Comparison of ENCODE assay signal across 1 cellular context in the genomic region with DNA sequence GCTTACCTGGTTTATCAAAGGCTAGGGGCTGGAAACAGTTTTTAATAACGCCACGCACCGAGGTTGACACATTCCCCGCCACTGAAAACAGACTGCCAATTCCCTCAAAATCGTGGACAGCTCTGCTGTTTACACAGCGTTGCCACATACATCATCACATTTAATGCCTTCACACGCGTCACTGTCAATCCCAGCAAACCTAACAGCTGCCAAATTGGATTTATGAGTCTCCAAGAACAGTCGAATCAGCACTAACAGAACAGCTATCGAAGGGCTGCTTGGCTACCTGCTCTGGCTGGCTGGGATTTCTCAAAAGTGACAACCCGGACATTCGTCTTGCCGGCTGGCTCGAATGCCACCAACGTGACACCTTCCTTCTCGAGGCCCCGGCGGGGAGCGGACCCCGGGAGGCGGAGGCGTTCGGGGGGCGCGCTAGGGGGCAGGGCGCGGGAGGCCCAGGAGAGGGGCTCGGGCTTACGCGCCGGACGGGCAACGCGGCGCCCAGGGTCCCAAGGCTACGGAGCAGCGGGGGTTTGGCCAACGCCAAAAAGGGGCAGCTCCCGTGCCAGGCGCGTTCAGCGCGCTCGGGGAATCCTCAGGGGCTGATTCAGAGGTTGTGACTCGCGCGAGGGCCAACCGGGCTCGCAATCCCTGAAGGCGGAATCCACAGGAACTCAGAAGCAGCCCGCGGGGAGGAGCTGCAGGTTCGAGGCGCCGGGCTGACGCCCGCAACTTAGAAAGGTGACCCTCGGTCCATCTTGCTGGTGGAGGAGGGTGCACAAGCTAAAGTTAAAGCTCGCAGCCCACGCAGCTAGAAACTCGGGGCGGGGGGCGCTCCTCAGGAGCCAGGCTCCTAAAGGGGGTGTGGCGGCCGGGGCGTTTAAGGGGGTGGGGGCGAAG.
TF ChIP-seq lines count a peak whose summit lies in the region.

No MANE protein-coding gene starts in this region.

TF ChIP-seq in HepG2, 621 proteins besides CTCF, POLR2A, EP300 and RAD21 (continued from another document and continues in another):
- TF ChIP-seq YY1 (IDR thresholded peaks at IDR 0.05; ENCODE audit: insufficient read depth, insufficient replicate concordance, low read depth, low read length) (no peak), JUND (CRISPR knock-in tag; IDR thresholded peaks at IDR 0.05) (no peak), HCFC1 (IDR thresholded peaks at IDR 0.05; ENCODE audit: low read depth, low read length) (no peak), ELF1 (CRISPR knock-in tag; IDR thresholded peaks at IDR 0.05) (no peak), ZNF564 (CRISPR knock-in tag; IDR thresholded peaks at IDR 0.05) (0 out of 2 replicates have a peak, but pooled peaks have one; percentile 32), ZNF674 (CRISPR knock-in tag; IDR thresholded peaks at IDR 0.05; ENCODE audit: low read depth) (no peak), ZNF430 (CRISPR knock-in tag; IDR thresholded peaks at IDR 0.05) (0 out of 2 replicates have a peak, but pooled peaks have one; percentile 36), NFKBIZ (CRISPR knock-in tag; IDR thresholded peaks at IDR 0.05) (no peak), ZNF556 (CRISPR knock-in tag; IDR thresholded peaks at IDR 0.05; ENCODE audit: borderline replicate concordance) (no peak), MAFF (IDR thresholded peaks at IDR 0.05; ENCODE audit: low read depth, low read length) (peak; percentile 86), SP4 (CRISPR knock-in tag; IDR thresholded peaks at IDR 0.05) (no peak), ZBTB38 (CRISPR knock-in tag; IDR thresholded peaks at IDR 0.05) (peak; percentile 56; the same call in 1 of the 2 replicates), TCF7L2 (IDR thresholded peaks at IDR 0.05; ENCODE audit: low read depth, low read length) (no peak), BRD4 (CRISPR knock-in tag; IDR thresholded peaks at IDR 0.05) (0 out of 2 replicates have a peak, but pooled peaks have one; percentile 43), MATR3 (CRISPR knock-in tag; IDR thresholded peaks at IDR 0.05) (no peak), ATF1 (CRISPR knock-in tag; IDR thresholded peaks at IDR 0.05) (no peak), GABPB1 (CRISPR knock-in tag; IDR thresholded peaks at IDR 0.05) (peak; percentile 49; the same call in 1 of the 2 replicates), HMGA1 (CRISPR knock-in tag; conservative IDR thresholded peaks at IDR 0.05) (no peak), ZNF484 (CRISPR knock-in tag; IDR thresholded peaks at IDR 0.05; ENCODE audit: borderline replicate concordance, low read depth) (no peak), ZNF232 (CRISPR knock-in tag; IDR thresholded peaks at IDR 0.05; ENCODE audit: borderline replicate concordance) (peak; percentile 60; the same call in 1 of the 2 replicates)
- TF ChIP-seq, protein P1, sequence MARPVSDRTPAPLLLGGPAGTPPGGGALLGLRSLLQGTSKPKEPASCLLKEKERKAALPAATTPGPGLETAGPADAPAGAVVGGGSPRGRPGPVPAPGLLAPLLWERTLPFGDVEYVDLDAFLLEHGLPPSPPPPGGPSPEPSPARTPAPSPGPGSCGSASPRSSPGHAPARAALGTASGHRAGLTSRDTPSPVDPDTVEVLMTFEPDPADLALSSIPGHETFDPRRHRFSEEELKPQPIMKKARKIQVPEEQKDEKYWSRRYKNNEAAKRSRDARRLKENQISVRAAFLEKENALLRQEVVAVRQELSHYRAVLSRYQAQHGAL (CRISPR knock-in tag; IDR thresholded peaks at IDR 0.05; ENCODE audit: not compliant biosample characterization): no peak
- TF ChIP-seq, protein P2, sequence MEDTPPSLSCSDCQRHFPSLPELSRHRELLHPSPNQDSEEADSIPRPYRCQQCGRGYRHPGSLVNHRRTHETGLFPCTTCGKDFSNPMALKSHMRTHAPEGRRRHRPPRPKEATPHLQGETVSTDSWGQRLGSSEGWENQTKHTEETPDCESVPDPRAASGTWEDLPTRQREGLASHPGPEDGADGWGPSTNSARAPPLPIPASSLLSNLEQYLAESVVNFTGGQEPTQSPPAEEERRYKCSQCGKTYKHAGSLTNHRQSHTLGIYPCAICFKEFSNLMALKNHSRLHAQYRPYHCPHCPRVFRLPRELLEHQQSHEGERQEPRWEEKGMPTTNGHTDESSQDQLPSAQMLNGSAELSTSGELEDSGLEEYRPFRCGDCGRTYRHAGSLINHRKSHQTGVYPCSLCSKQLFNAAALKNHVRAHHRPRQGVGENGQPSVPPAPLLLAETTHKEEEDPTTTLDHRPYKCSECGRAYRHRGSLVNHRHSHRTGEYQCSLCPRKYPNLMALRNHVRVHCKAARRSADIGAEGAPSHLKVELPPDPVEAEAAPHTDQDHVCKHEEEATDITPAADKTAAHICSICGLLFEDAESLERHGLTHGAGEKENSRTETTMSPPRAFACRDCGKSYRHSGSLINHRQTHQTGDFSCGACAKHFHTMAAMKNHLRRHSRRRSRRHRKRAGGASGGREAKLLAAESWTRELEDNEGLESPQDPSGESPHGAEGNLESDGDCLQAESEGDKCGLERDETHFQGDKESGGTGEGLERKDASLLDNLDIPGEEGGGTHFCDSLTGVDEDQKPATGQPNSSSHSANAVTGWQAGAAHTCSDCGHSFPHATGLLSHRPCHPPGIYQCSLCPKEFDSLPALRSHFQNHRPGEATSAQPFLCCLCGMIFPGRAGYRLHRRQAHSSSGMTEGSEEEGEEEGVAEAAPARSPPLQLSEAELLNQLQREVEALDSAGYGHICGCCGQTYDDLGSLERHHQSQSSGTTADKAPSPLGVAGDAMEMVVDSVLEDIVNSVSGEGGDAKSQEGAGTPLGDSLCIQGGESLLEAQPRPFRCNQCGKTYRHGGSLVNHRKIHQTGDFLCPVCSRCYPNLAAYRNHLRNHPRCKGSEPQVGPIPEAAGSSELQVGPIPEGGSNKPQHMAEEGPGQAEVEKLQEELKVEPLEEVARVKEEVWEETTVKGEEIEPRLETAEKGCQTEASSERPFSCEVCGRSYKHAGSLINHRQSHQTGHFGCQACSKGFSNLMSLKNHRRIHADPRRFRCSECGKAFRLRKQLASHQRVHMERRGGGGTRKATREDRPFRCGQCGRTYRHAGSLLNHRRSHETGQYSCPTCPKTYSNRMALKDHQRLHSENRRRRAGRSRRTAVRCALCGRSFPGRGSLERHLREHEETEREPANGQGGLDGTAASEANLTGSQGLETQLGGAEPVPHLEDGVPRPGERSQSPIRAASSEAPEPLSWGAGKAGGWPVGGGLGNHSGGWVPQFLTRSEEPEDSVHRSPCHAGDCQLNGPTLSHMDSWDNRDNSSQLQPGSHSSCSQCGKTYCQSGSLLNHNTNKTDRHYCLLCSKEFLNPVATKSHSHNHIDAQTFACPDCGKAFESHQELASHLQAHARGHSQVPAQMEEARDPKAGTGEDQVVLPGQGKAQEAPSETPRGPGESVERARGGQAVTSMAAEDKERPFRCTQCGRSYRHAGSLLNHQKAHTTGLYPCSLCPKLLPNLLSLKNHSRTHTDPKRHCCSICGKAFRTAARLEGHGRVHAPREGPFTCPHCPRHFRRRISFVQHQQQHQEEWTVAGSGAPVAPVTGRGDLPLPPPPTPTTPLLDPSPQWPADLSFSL (CRISPR knock-in tag; IDR thresholded peaks at IDR 0.05): no peak
- TF ChIP-seq, protein P3, sequence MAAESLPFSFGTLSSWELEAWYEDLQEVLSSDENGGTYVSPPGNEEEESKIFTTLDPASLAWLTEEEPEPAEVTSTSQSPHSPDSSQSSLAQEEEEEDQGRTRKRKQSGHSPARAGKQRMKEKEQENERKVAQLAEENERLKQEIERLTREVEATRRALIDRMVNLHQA (CRISPR knock-in tag; IDR thresholded peaks at IDR 0.05): no peak
- TF ChIP-seq, protein P4, sequence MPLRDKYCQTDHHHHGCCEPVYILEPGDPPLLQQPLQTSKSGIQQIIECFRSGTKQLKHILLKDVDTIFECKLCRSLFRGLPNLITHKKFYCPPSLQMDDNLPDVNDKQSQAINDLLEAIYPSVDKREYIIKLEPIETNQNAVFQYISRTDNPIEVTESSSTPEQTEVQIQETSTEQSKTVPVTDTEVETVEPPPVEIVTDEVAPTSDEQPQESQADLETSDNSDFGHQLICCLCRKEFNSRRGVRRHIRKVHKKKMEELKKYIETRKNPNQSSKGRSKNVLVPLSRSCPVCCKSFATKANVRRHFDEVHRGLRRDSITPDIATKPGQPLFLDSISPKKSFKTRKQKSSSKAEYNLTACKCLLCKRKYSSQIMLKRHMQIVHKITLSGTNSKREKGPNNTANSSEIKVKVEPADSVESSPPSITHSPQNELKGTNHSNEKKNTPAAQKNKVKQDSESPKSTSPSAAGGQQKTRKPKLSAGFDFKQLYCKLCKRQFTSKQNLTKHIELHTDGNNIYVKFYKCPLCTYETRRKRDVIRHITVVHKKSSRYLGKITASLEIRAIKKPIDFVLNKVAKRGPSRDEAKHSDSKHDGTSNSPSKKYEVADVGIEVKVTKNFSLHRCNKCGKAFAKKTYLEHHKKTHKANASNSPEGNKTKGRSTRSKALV (CRISPR knock-in tag; IDR thresholded peaks at IDR 0.05): peak; percentile 66; the same call in 1 of the 2 replicates
- TF ChIP-seq, protein P5, sequence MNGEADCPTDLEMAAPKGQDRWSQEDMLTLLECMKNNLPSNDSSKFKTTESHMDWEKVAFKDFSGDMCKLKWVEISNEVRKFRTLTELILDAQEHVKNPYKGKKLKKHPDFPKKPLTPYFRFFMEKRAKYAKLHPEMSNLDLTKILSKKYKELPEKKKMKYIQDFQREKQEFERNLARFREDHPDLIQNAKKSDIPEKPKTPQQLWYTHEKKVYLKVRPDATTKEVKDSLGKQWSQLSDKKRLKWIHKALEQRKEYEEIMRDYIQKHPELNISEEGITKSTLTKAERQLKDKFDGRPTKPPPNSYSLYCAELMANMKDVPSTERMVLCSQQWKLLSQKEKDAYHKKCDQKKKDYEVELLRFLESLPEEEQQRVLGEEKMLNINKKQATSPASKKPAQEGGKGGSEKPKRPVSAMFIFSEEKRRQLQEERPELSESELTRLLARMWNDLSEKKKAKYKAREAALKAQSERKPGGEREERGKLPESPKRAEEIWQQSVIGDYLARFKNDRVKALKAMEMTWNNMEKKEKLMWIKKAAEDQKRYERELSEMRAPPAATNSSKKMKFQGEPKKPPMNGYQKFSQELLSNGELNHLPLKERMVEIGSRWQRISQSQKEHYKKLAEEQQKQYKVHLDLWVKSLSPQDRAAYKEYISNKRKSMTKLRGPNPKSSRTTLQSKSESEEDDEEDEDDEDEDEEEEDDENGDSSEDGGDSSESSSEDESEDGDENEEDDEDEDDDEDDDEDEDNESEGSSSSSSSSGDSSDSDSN (CRISPR knock-in tag; IDR thresholded peaks at IDR 0.05): peak; percentile 67
- TF ChIP-seq, protein P6, sequence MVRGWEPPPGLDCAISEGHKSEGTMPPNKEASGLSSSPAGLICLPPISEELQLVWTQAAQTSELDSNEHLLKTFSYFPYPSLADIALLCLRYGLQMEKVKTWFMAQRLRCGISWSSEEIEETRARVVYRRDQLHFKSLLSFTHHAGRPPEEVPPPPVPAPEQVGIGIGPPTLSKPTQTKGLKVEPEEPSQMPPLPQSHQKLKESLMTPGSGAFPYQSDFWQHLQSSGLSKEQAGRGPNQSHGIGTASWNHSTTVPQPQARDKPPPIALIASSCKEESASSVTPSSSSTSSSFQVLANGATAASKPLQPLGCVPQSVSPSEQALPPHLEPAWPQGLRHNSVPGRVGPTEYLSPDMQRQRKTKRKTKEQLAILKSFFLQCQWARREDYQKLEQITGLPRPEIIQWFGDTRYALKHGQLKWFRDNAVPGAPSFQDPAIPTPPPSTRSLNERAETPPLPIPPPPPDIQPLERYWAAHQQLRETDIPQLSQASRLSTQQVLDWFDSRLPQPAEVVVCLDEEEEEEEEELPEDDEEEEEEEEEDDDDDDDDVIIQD (CRISPR knock-in tag; IDR thresholded peaks at IDR 0.05; ENCODE audit: low read depth): no peak
- TF ChIP-seq, protein P7, sequence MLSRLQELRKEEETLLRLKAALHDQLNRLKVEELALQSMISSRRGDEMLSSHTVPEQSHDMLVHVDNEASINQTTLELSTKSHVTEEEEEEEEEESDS (CRISPR knock-in tag; IDR thresholded peaks at IDR 0.05; ENCODE audit: borderline replicate concordance): no peak
- TF ChIP-seq, protein P8, sequence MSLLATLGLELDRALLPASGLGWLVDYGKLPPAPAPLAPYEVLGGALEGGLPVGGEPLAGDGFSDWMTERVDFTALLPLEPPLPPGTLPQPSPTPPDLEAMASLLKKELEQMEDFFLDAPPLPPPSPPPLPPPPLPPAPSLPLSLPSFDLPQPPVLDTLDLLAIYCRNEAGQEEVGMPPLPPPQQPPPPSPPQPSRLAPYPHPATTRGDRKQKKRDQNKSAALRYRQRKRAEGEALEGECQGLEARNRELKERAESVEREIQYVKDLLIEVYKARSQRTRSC (CRISPR knock-in tag; IDR thresholded peaks at IDR 0.05; ENCODE audit: low read depth): no peak
- TF ChIP-seq, protein P9, sequence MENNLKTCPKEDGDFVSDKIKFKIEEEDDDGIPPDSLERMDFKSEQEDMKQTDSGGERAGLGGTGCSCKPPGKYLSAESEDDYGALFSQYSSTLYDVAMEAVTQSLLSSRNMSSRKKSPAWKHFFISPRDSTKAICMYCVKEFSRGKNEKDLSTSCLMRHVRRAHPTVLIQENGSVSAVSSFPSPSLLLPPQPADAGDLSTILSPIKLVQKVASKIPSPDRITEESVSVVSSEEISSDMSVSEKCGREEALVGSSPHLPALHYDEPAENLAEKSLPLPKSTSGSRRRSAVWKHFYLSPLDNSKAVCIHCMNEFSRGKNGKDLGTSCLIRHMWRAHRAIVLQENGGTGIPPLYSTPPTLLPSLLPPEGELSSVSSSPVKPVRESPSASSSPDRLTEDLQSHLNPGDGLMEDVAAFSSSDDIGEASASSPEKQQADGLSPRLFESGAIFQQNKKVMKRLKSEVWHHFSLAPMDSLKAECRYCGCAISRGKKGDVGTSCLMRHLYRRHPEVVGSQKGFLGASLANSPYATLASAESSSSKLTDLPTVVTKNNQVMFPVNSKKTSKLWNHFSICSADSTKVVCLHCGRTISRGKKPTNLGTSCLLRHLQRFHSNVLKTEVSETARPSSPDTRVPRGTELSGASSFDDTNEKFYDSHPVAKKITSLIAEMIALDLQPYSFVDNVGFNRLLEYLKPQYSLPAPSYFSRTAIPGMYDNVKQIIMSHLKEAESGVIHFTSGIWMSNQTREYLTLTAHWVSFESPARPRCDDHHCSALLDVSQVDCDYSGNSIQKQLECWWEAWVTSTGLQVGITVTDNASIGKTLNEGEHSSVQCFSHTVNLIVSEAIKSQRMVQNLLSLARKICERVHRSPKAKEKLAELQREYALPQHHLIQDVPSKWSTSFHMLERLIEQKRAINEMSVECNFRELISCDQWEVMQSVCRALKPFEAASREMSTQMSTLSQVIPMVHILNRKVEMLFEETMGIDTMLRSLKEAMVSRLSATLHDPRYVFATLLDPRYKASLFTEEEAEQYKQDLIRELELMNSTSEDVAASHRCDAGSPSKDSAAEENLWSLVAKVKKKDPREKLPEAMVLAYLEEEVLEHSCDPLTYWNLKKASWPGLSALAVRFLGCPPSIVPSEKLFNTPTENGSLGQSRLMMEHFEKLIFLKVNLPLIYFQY (CRISPR knock-in tag; IDR thresholded peaks at IDR 0.05; ENCODE audit: borderline replicate concordance): no peak
